8 cellular contexts compared by ENCODE assay signal in the genomic region with DNA sequence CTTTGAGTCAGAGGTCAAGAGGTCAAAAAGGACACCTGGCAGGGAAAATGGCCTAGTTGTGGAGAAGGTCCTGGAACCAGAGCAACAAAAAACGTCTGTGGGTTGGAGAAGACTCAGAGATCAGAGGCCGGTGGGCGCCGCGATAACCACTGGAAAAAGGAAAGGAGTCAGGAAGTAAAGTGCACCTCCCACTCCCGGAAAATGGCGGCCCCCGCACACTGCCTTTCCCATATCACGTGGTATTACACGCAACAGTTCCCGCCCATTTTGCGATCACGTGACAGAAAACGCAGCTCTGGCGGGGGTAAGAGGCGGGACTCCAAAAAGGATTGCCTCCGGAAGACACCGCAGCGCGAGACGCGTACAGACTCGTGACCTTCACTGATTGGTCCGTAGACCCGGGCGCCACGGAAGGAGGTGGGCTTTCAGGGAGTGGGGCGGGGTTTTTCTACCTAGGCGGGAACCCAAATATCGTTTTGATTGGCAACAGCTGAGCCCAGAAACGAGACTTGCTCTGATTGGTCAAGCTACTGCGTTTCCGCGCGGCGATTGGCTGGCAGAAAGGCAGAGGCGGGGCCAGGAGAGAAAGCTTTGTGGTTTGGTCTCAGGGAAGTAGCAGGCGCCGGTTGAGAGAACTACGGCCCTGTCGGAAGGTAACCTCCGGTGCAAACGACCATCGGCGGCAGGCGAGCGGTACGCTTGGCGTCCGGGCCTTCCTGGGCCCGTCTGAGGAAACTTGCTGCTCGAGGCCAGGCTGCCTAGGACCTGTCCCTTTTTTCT. TPM values are rescaled to one million over a fixed set of nuclear protein-coding genes. Genes with fewer than 3 reads are reported as not detected.
DNase-seq lines count a peak whose midpoint lies in the region; ATAC-seq, FAIRE-seq and TF ChIP-seq lines count a peak whose summit lies in the region.

A gene with protein sequence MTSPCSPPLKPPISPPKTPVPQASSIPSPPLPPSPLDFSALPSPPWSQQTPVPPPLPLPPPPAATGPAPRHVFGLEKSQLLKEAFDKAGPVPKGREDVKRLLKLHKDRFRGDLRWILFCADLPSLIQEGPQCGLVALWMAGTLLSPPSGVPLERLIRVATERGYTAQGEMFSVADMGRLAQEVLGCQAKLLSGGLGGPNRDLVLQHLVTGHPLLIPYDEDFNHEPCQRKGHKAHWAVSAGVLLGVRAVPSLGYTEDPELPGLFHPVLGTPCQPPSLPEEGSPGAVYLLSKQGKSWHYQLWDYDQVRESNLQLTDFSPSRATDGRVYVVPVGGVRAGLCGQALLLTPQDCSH (minus strand): TSS at position 193 of the 780 bp plus-strand sequence. CDS start 674 bp downstream, outside the sequence.

- CTCF ChIA-PET in HepG2 (lab: Yijun Ruan, JAX; ENCODE audit: low intra/inter-chr PET ratio, low total read pairs): no interaction called here

- TF ChIP-seq RAD21 in HepG2 (CRISPR knock-in tag; IDR thresholded peaks at IDR 0.05): peak; percentile 11; the same call in 1 of the 2 replicates

- peak within 1 kb of the TSS; percentile 95 for H3K27ac ChIP-seq in C4-2B
- peak within 1 kb of the TSS; percentile 95 for H3K27ac ChIP-seq in HepG2 (ENCODE audit: extremely low read length, insufficient read depth, low read length)

- DNase-seq in NCI-H774 (lab: John Stamatoyannopoulos, UW) (peak; percentile 99), dermis blood vessel endothelial cell (peak; percentile 100), HepG2 (ENCODE audit: low spot score) (peak; percentile 99)
- peak; percentile 99 for DNase-seq in activated CD4-positive, alpha-beta T cell treated with anti-CD3 and anti-CD28 coated beads, Interleukin-2, amount 50 U/mL, for 4 hours
- DNase-seq in stimulated activated CD4-positive, alpha-beta T cell treated with anti-CD3 and anti-CD28 coated beads, Interleukin-4, amount 100 ng/mL, for 1 hour: peak; percentile 97

- TF ChIP-seq CTCF in C4-2B (conservative IDR thresholded peaks at IDR 0.05) (no peak), HepG2 (CRISPR knock-in tag; IDR thresholded peaks at IDR 0.05) (no peak)

- H3K27me3 ChIP-seq in HepG2 (ENCODE audit: control insufficient read depth in 1 of 2, insufficient read depth in 2 of 2, low read length in 2 of 2): no peaks in the 10 kb centered on the region; a peak in 1 of 5 replicates

- peak within 1 kb of the TSS; percentile 73 to 89 (median 74) for H3K4me3 ChIP-seq in HepG2 (replicated peaks in 1 of 3; ENCODE audit: insufficient read depth in 1 of 3, low read depth in 2 of 3, low read length in 3 of 3)

- FAIRE-seq in HepG2 (lab: Jason Lieb, UNC): peak; percentile 98

- BruUV-seq in HepG2 (replicated peaks; lab: Mats Ljungman, UMichigan): no TSS peak

- peak; percentile 65 to 87 for TF ChIP-seq POLR2A in HepG2 (IDR thresholded peaks at IDR 0.05; ENCODE audit: insufficient read depth in 1 of 2, low read depth in 2 of 2, low read length in 2 of 2)

- intact Hi-C loops in HepG2 (cut with micrococcal nuclease; ENCODE audit: unreplicated experiment): loop anchor here (1.0 to 2.0 kb wide), 2 partner anchors 32 to 48 kb away; no protein-coding TSS in a partner anchor

- peak; percentile 84 for ATAC-seq in GM19395 (IDR thresholded peaks at IDR 0.05; ENCODE audit: unreplicated experiment)
- peak; percentile 79 for ATAC-seq in HG03565 (IDR thresholded peaks at IDR 0.05; ENCODE audit: unreplicated experiment)
- peak; percentile 87 for ATAC-seq in HepG2

- POLR2A ChIA-PET in HepG2 (lab: Yijun Ruan, JAX): interaction anchor here (0.7 to 2.9 kb wide), 26 partner anchors 8 to 1531 kb away, joined by 3 to 62 read pairs (median 5); partner anchors contain the start of genes COQ8B, EGLN2, ITPKC and MIA

- 1% methylated on average over 33 of the region's 52 CpGs for WGBS in HepG2 (ENCODE audit: low lambda C conversion rate)

- peak within 1 kb of the TSS; percentile 99 for H3K4me2 ChIP-seq in HepG2 (ENCODE audit: low read depth, low read length)

- H3K79me2 ChIP-seq in HepG2 (ENCODE audit: insufficient read depth, low read length): peaks cover 49% of the 10 kb centered on the region

- H4K20me1 ChIP-seq in HepG2 (ENCODE audit: insufficient read depth, low read length): peaks cover 18% of the 10 kb centered on the region

- in situ Hi-C loops in HepG2 (cut with HindIII; ENCODE audit: extremely low pct_ligation_motif_present, low pct_unique_long_range_greater_than_20kb): loop anchor here (5.0 kb wide), 2 partner anchors 33 to 57 kb away; partner anchors contain the start of genes COQ8B and ITPKC

- TF ChIP-seq EP300 in HepG2 (IDR thresholded peaks at IDR 0.05; ENCODE audit: low read depth in 2 of 2, low read length in 2 of 2) (no peak), HepG2 (CRISPR knock-in tag; IDR thresholded peaks at IDR 0.05; ENCODE audit: borderline replicate concordance) (0 out of 2 replicates have a peak, but pooled peaks have one; percentile 12)

- H3K4me1 ChIP-seq in HepG2 (ENCODE audit: insufficient read depth, low read length): peaks cover 68% of the 10 kb centered on the region

- H3K9me3 ChIP-seq in HepG2 (ENCODE audit: low read length): no peaks in the 10 kb centered on the region

- peaks cover 0 to 2% of the 10 kb centered on the region in 2 experiments; a peak in 4 of 5 replicates for H3K36me3 ChIP-seq in HepG2 (replicated peaks in 1 of 2; ENCODE audit: control insufficient read depth in 1 of 2, insufficient read depth in 2 of 2, low read length in 2 of 2)

- H2AFZ ChIP-seq in HepG2 (ENCODE audit: low read length): no peak within 1 kb of the TSS

- peak within 1 kb of the TSS; percentile 96 for H3K9ac ChIP-seq in HepG2 (ENCODE audit: insufficient read depth, low read depth, low read length)

TF ChIP-seq in HepG2, 621 proteins besides CTCF, POLR2A, EP300 and RAD21 (continues in another document):
- TF ChIP-seq ARNTL (CRISPR knock-in tag; IDR thresholded peaks at IDR 0.05): peak; percentile 87
- 0 out of 2 replicates have a peak, but pooled peaks have one; percentile 40 for TF ChIP-seq KLF9 (CRISPR knock-in tag; IDR thresholded peaks at IDR 0.05; ENCODE audit: low read depth)
- TF ChIP-seq ATRX (CRISPR knock-in tag; IDR thresholded peaks at IDR 0.05; ENCODE audit: borderline replicate concordance): no peak
- TF ChIP-seq, protein P1, sequence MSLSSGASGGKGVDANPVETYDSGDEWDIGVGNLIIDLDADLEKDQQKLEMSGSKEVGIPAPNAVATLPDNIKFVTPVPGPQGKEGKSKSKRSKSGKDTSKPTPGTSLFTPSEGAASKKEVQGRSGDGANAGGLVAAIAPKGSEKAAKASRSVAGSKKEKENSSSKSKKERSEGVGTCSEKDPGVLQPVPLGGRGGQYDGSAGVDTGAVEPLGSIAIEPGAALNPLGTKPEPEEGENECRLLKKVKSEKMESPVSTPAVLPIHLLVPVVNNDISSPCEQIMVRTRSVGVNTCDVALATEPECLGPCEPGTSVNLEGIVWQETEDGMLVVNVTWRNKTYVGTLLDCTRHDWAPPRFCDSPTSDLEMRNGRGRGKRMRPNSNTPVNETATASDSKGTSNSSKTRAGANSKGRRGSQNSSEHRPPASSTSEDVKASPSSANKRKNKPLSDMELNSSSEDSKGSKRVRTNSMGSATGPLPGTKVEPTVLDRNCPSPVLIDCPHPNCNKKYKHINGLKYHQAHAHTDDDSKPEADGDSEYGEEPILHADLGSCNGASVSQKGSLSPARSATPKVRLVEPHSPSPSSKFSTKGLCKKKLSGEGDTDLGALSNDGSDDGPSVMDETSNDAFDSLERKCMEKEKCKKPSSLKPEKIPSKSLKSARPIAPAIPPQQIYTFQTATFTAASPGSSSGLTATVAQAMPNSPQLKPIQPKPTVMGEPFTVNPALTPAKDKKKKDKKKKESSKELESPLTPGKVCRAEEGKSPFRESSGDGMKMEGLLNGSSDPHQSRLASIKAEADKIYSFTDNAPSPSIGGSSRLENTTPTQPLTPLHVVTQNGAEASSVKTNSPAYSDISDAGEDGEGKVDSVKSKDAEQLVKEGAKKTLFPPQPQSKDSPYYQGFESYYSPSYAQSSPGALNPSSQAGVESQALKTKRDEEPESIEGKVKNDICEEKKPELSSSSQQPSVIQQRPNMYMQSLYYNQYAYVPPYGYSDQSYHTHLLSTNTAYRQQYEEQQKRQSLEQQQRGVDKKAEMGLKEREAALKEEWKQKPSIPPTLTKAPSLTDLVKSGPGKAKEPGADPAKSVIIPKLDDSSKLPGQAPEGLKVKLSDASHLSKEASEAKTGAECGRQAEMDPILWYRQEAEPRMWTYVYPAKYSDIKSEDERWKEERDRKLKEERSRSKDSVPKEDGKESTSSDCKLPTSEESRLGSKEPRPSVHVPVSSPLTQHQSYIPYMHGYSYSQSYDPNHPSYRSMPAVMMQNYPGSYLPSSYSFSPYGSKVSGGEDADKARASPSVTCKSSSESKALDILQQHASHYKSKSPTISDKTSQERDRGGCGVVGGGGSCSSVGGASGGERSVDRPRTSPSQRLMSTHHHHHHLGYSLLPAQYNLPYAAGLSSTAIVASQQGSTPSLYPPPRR (CRISPR knock-in tag; IDR thresholded peaks at IDR 0.05; ENCODE audit: borderline replicate concordance): no peak
- TF ChIP-seq ZNF546 (CRISPR knock-in tag; conservative IDR thresholded peaks at IDR 0.05): no peak
- peak; percentile 58; the same call in 1 of the 2 replicates for TF ChIP-seq MEF2D (CRISPR knock-in tag; IDR thresholded peaks at IDR 0.05)

RNA-seq across cellular contexts. Expression of the gene that starts here (rescaled TPM):
- total RNA-seq in dermis blood vessel endothelial cell: 1.0 and 2.0 TPM in 2 replicates
- 2.2 and 3.9 TPM in 2 replicates for total RNA-seq in HepG2 (2016; rRNA removed; fragmentation: Illumina TruSeq; extraction: Trizol)
- 2.1 and 5.1 TPM in 2 replicates for total RNA-seq in HepG2 (2016; cell fraction: cytosol; rRNA removed; fragmentation: Illumina TruSeq; extraction: Trizol; ENCODE audit: low read depth)
- total RNA-seq in HepG2 (2016; cell fraction: insoluble cytoplasmic fraction; rRNA removed; fragmentation: Illumina TruSeq; extraction: Trizol): 2.2 and 3.3 TPM in 2 replicates
- 4.4 and 4.8 TPM in 2 replicates for total RNA-seq in HepG2 (2016; cell fraction: membrane; rRNA removed; fragmentation: Illumina TruSeq; extraction: Trizol)
- total RNA-seq in HepG2 (2016; cell fraction: nucleus; rRNA removed; fragmentation: Illumina TruSeq; extraction: Trizol): 3.9 and 4.4 TPM in 2 replicates
- polyA plus RNA-seq in HepG2 (2011; rRNA removed): 7.9 and 11.3 TPM in 2 replicates
- 4.7 and 5.7 TPM in 2 replicates for polyA plus RNA-seq in HepG2 (2011; cell fraction: cytosol; rRNA removed)
- polyA plus RNA-seq in HepG2 (2011; cell fraction: nucleus; rRNA removed): 30.8 and 31.7 TPM in 2 replicates
- polyA plus RNA-seq in HepG2 (2012): 13.1 and 16.5 TPM in 2 replicates
- polyA plus RNA-seq in HepG2 (2016; cell fraction: cytosol; fragmentation: Illumina TruSeq; extraction: Trizol; ENCODE audit: low read depth): 4.5 and 4.7 TPM in 2 replicates
- 10.5 and 13.7 TPM in 2 replicates for polyA plus RNA-seq in HepG2 (2016; cell fraction: insoluble cytoplasmic fraction; fragmentation: Illumina TruSeq; extraction: Trizol; ENCODE audit: low read depth)
- polyA plus RNA-seq in HepG2 (2016; cell fraction: membrane; fragmentation: Illumina TruSeq; extraction: Trizol; ENCODE audit: low read depth): 12.4 and 14.6 TPM in 2 replicates
- 46.1 and 49.5 TPM in 2 replicates for polyA plus RNA-seq in HepG2 (2016; cell fraction: nucleus; fragmentation: Illumina TruSeq; extraction: Trizol; ENCODE audit: insufficient read depth, low read depth)
- 11.2 and 11.8 TPM in 2 replicates for polyA minus RNA-seq in HepG2 (2011; rRNA and poly(A)+ RNA removed; ENCODE audit: low replicate concordance)
- polyA minus RNA-seq in HepG2 (2011; cell fraction: cytosol; rRNA and poly(A)+ RNA removed): 8.1 and 9.0 TPM in 2 replicates
- 5.2 and 5.3 TPM in 2 replicates for polyA minus RNA-seq in HepG2 (2011; cell fraction: nucleus; rRNA and poly(A)+ RNA removed)

Comparison
In these comparisons a context has a peak if more than half of its experiments do, and no peak if none do; other contexts are left out.
1. Peak in every context shown above with its lines: DNase-seq, ATAC-seq, H3K4me3 ChIP-seq and H3K27ac ChIP-seq.